In genomic region chr12:38639625-38640024, GRCh38 we compare ENCODE assay signal across 24 cellular contexts.
"Had no signal": no experiment of that assay in that cellular context is flagged by ENCODE, and none has a peak within 500 bp of the region (broad histone marks: within the 10 kb centered on the region; RNA-seq: fewer than 3 reads in every experiment).

No MANE protein-coding gene starts in this region.

- H3K4me3 Mint-ChIP-seq: IgD-negative memory B cell, T-cell had no signal

- H3K4me3 ChIP-seq: K562, MG63 had no signal

- H3K4me2 ChIP-seq: KMS-11, SK-N-SH had no signal

- H3K27me3 ChIP-seq: MG63 had no signal

- DNase-seq: Kasumi-1; MG63; NCI-H1092 treated with DMSO at 0.1 percent for 48 hours; NCI-H1436; NCI-H187; NCI-H2029; NCI-H2081 treated with DMSO at 0.1 percent for 48 hours; NCI-H2171; NCI-H226; NCI-H446; NCI-H510A; NCI-H524 treated with DMSO at 0.1 percent for 48 hours; NCI-H69; NCI-H774; NK-92 treated with Interleukin-12 subunit alpha and Interleukin-12 subunit beta, amount 100 ng/mL, for 24 hours; SHP77; SK-N-SH; SW 1271; T-cell had no signal

- H3K27ac ChIP-seq: HL-60, KMS-11, RWPE1 had no signal

- H3K36me3 Mint-ChIP-seq: IgD-negative memory B cell, T-cell had no signal

- H3K36me3 ChIP-seq: MG63 had no signal

- H3K9ac ChIP-seq: KMS-11, SK-N-SH had no signal

- H3K9me2 ChIP-seq: SK-N-SH had no signal

- H3K4me1 Mint-ChIP-seq: IgD-negative memory B cell, T-cell had no signal

- H3K9me3 ChIP-seq: SK-N-SH had no signal

- H3K27me3 Mint-ChIP-seq: IgD-negative memory B cell, T-cell had no signal

- H3K27ac Mint-ChIP-seq: IgD-negative memory B cell, T-cell had no signal
